ENCODE assay signal across 16 cellular contexts in the genomic region with DNA sequence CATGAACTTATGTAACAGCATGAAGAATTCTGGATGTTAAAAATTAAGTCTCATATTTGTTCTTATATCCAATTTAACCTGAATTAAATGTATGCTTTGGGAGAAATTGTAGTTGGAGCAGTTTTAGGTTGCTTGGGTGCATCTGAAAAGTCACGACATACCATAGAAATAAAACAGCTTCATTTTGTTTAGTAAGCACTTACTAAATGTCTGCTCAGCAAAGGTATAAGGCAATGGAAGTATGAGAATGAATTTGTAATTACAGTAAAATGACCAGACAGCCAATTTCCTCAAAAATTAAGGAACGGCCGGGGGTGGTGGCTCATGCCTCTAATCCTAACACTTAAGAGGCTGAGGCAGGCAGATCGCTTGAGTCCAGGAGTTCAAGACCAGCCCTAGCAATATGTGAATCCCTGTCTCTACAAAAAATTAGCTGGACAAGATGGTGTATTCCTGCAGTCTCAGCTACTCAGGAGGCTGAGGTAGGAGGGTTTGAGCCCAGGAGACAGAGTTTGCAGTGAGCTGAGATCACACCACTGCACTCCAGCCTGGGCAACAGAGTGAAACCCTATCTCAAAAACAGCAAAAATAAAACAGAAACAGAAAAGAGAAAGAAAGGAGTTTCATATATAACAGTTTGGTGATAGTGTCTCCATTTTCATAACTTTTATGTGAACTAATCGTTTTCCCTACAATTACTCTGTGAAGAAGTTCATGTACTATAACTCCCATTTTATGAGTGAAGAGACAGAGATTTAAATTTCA. TPM values are rescaled to one million over a fixed set of nuclear protein-coding genes. Genes with fewer than 3 reads are reported as not detected.
DNase-seq lines count a peak whose midpoint lies in the region; ATAC-seq and TF ChIP-seq lines count a peak whose summit lies in the region.
"Had no signal": no experiment of that assay in that cellular context is flagged by ENCODE, and none has a peak within 500 bp of the region (broad histone marks: within the 10 kb centered on the region; RNA-seq: fewer than 3 reads in every experiment).

No MANE protein-coding gene starts in this region.

- intact Hi-C loops in activated CD4-positive, alpha-beta T cell treated with anti-CD3 and anti-CD28 coated beads, Interleukin-2, amount 10 ng/mL, durations not matched to agents 24 days and 14 days (cut with micrococcal nuclease) = no loop called here
- intact Hi-C loops in dendritic cell treated with granulocyte-macrophage colony-stimulating factor and Interleukin-4, amounts not matched to agents 40 ng/mL and 50 ng/mL, for 4 days (cut with micrococcal nuclease) = no loop called here
- intact Hi-C loops in upper lobe of right lung (cut with DNase I) = no loop called here

- in situ Hi-C loops in GM13977 (cut with MboI; ENCODE audit: low pct_unique_long_range_greater_than_20kb, low sequenced_read_pairs, unreplicated experiment) = no loop called here

- H3K36me3 Mint-ChIP-seq in activated CD4-positive, alpha-beta T cell treated with anti-CD3 and anti-CD28 coated beads, Interleukin-2, amount 10 ng/mL, durations not matched to agents 24 days and 14 days (ENCODE audit: low read depth) = peaks cover 2% of the 10 kb centered on the region
- H3K36me3 Mint-ChIP-seq in dendritic cell treated with granulocyte-macrophage colony-stimulating factor and Interleukin-4, amounts not matched to agents 40 ng/mL and 50 ng/mL, for 4 days (ENCODE audit: low read depth) = no peaks in the 10 kb centered on the region
- H3K36me3 Mint-ChIP-seq: activated naive CD4-positive, alpha-beta T cell treated with anti-CD3 and anti-CD28 coated beads, Interleukin-2, amount 50 U/mL, for 24 hours; CD8-positive, alpha-beta T cell had no signal

- no peaks in the 10 kb centered on the region for H3K36me3 ChIP-seq in upper lobe of right lung
- H3K36me3 ChIP-seq: tibial artery had no signal

- no peaks in the 10 kb centered on the region for H3K9me3 Mint-ChIP-seq in activated CD4-positive, alpha-beta T cell treated with anti-CD3 and anti-CD28 coated beads, Interleukin-2, amount 10 ng/mL, durations not matched to agents 24 days and 14 days
- H3K9me3 Mint-ChIP-seq in dendritic cell treated with granulocyte-macrophage colony-stimulating factor and Interleukin-4, amounts not matched to agents 40 ng/mL and 50 ng/mL, for 4 days = no peaks in the 10 kb centered on the region
- H3K9me3 Mint-ChIP-seq: activated naive CD4-positive, alpha-beta T cell treated with anti-CD3 and anti-CD28 coated beads, Interleukin-2, amount 50 U/mL, for 24 hours; CD8-positive, alpha-beta T cell had no signal

- TF ChIP-seq CTCF in upper lobe of right lung (IDR thresholded peaks at IDR 0.05) (no peak), GM13977 (IDR thresholded peaks at IDR 0.05; ENCODE audit: extremely low read depth, insufficient read depth, missing control alignments) (no peak)

- peaks cover 59% of the 10 kb centered on the region for H3K4me1 Mint-ChIP-seq in activated CD4-positive, alpha-beta T cell treated with anti-CD3 and anti-CD28 coated beads, Interleukin-2, amount 10 ng/mL, durations not matched to agents 24 days and 14 days
- H3K4me1 Mint-ChIP-seq in dendritic cell treated with granulocyte-macrophage colony-stimulating factor and Interleukin-4, amounts not matched to agents 40 ng/mL and 50 ng/mL, for 4 days (ENCODE audit: low read depth) = peaks cover 53% of the 10 kb centered on the region

- H3K4me3 Mint-ChIP-seq in activated CD4-positive, alpha-beta T cell treated with anti-CD3 and anti-CD28 coated beads, Interleukin-2, amount 10 ng/mL, durations not matched to agents 24 days and 14 days = no peak overlapping the region
- no peak overlapping the region for H3K4me3 Mint-ChIP-seq in dendritic cell treated with granulocyte-macrophage colony-stimulating factor and Interleukin-4, amounts not matched to agents 40 ng/mL and 50 ng/mL, for 4 days
- H3K4me3 Mint-ChIP-seq: activated naive CD4-positive, alpha-beta T cell treated with anti-CD3 and anti-CD28 coated beads, Interleukin-2, amount 50 U/mL, for 24 hours; CD8-positive, alpha-beta T cell had no signal

- no peaks in the 10 kb centered on the region for H3K27me3 Mint-ChIP-seq in activated CD4-positive, alpha-beta T cell treated with anti-CD3 and anti-CD28 coated beads, Interleukin-2, amount 10 ng/mL, durations not matched to agents 24 days and 14 days
- H3K27me3 Mint-ChIP-seq in dendritic cell treated with granulocyte-macrophage colony-stimulating factor and Interleukin-4, amounts not matched to agents 40 ng/mL and 50 ng/mL, for 4 days = no peaks in the 10 kb centered on the region
- H3K27me3 Mint-ChIP-seq: activated naive CD4-positive, alpha-beta T cell treated with anti-CD3 and anti-CD28 coated beads, Interleukin-2, amount 50 U/mL, for 24 hours had no signal

- H3K27me3 ChIP-seq in upper lobe of right lung = no peaks in the 10 kb centered on the region
- H3K27me3 ChIP-seq: tibial artery had no signal

- no peak for DNase-seq in activated CD4-positive, alpha-beta T cell treated with anti-CD3 and anti-CD28 coated beads, Interleukin-2, amount 10 ng/mL, durations not matched to agents 24 days and 14 days
- no peak for DNase-seq in activated CD4-positive, alpha-beta T cell treated with anti-CD3 and anti-CD28 coated beads, Interleukin-2, amount 50 U/mL, for 48 hours
- DNase-seq in upper lobe of right lung = no peak
- no peak for DNase-seq in GM13977 (ENCODE audit: low spot score)
- DNase-seq: activated CD8-positive, alpha-beta memory T cell treated with anti-CD3 and anti-CD28 coated beads for 24 hours; CD8-positive, alpha-beta T cell; NCI-H2029 treated with DMSO at 0.1 percent for 48 hours; NCI-H69; PC-9; tibial artery had no signal

- ATAC-seq in GM19035 (IDR thresholded peaks at IDR 0.05; ENCODE audit: unreplicated experiment) = peak; percentile 35
- peak; percentile 42 for ATAC-seq in HG03097 (IDR thresholded peaks at IDR 0.05; ENCODE audit: low FRiP score, unreplicated experiment)
- no peak for ATAC-seq in HG03139 (IDR thresholded peaks at IDR 0.05; ENCODE audit: unreplicated experiment)
- ATAC-seq in upper lobe of right lung = no peak
- ATAC-seq: CD8-positive, alpha-beta T cell; sciatic nerve had no signal

- no peak overlapping the region for H3K4me3 ChIP-seq in upper lobe of right lung
- H3K4me3 ChIP-seq: PC-9, tibial artery had no signal

- H3K4me1 ChIP-seq in upper lobe of right lung = peaks cover 29% of the 10 kb centered on the region

- no peak overlapping the region for H3K27ac ChIP-seq in upper lobe of right lung
- H3K27ac ChIP-seq: PC-9, tibial artery had no signal

- peak overlapping the region; percentile 81 for H3K27ac Mint-ChIP-seq in activated CD4-positive, alpha-beta T cell treated with anti-CD3 and anti-CD28 coated beads, Interleukin-2, amount 10 ng/mL, durations not matched to agents 24 days and 14 days
- H3K27ac Mint-ChIP-seq in dendritic cell treated with granulocyte-macrophage colony-stimulating factor and Interleukin-4, amounts not matched to agents 40 ng/mL and 50 ng/mL, for 4 days = peak overlapping the region; percentile 59
- H3K27ac Mint-ChIP-seq: activated naive CD4-positive, alpha-beta T cell treated with anti-CD3 and anti-CD28 coated beads, Interleukin-2, amount 50 U/mL, for 24 hours; CD8-positive, alpha-beta T cell had no signal

- no peaks in the 10 kb centered on the region for H3K9me3 ChIP-seq in upper lobe of right lung
- H3K9me3 ChIP-seq: tibial artery had no signal

RNA-seq across cellular contexts. Expression of a gene that starts 47.2 kb away (rescaled TPM):
- total RNA-seq in activated CD4-positive, alpha-beta T cell treated with anti-CD3 and anti-CD28 coated beads, Interleukin-2, amount 10 ng/mL, durations not matched to agents 24 days and 14 days = 116 and 127 TPM in 2 replicates
- total RNA-seq in upper lobe of right lung = 247 TPM

Comparison
In these comparisons a context has a peak if more than half of its experiments do, and no peak if none do; other contexts are left out.
1. ATAC-seq: peak in GM19035 (single experiment) and HG03097 (single experiment); none in HG03139 (single experiment) and upper lobe of right lung (single experiment).